In the genomic region with DNA sequence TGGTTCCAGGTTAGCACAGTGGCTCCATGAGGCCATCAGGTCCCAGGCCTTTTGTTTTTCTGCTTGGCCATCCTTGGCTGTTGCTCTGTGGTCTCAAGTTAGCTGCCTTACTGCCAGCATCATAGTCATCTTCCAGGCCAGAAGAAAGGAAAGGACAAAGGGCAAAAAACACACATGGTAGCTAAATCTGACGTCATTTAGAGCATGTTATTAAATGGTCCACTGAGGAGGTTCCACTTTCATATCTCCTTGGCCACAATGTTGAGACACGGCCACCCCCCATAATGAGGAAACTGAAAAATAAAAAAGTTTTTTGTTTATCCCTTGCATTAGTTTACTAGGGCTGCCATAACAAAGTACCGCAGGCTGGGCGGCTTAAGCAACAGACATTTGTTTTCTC, we compare ENCODE assay signal across 27 cellular contexts.
"Had no signal": no experiment of that assay in that cellular context is flagged by ENCODE, and none has a peak within 500 bp of the region (broad histone marks: within the 10 kb centered on the region; RNA-seq: fewer than 3 reads in every experiment).

No MANE protein-coding gene starts in this region.

- H3K9me3 Mint-ChIP-seq: activated CD4-positive, alpha-beta T cell treated with anti-CD3 and anti-CD28 coated beads, Interleukin-2, amount 10 ng/mL, durations not matched to agents 24 days and 14 days; activated naive CD4-positive, alpha-beta T cell treated with anti-CD3 and anti-CD28 coated beads, Interleukin-2, amount 10 ng/mL, durations not matched to agents 7 days and 5 days had no signal

- H3K4me3 ChIP-seq: ascending aorta, breast epithelium, cardiac muscle cell, colonic mucosa, gastrocnemius medialis had no signal

- H3K27ac Mint-ChIP-seq: activated CD4-positive, alpha-beta memory T cell treated with anti-CD3 and anti-CD28 coated beads for 36 hours; activated CD4-positive, alpha-beta T cell treated with anti-CD3 and anti-CD28 coated beads for 36 hours; activated CD4-positive, alpha-beta T cell treated with anti-CD3 and anti-CD28 coated beads, Interleukin-2, amount 10 ng/mL, durations not matched to agents 24 days and 14 days; activated naive CD4-positive, alpha-beta T cell treated with anti-CD3 and anti-CD28 coated beads, Interleukin-2, amount 10 ng/mL, durations not matched to agents 7 days and 5 days; activated naive CD4-positive, alpha-beta T cell treated with anti-CD3 and anti-CD28 coated beads, Interleukin-2, amount 50 U/mL, for 72 hours; activated naive CD8-positive, alpha-beta T cell treated with anti-CD3 and anti-CD28 coated beads, Interleukin-2, amount 10 ng/mL, durations not matched to agents 7 days and 5 days; activated T-cell treated with anti-CD3 and anti-CD28 coated beads, Interleukin-2, amount 50 U/mL, for 24 hours; activated T-cell treated with anti-CD3 and anti-CD28 coated beads, Interleukin-2, amount 50 U/mL, for 72 hours; brain had no signal

- H3K36me3 ChIP-seq: ascending aorta, breast epithelium, cardiac muscle cell, colonic mucosa, gastrocnemius medialis had no signal

- H3K27ac ChIP-seq: ascending aorta, breast epithelium, cardiac muscle cell, colonic mucosa, foreskin keratinocyte, gastrocnemius medialis had no signal

- H3K4me1 ChIP-seq: ascending aorta, breast epithelium, colonic mucosa, foreskin keratinocyte, gastrocnemius medialis had no signal

- H3K27me3 ChIP-seq: ascending aorta, breast epithelium, cardiac muscle cell, colonic mucosa, gastrocnemius medialis had no signal

- H3K36me3 Mint-ChIP-seq: activated CD4-positive, alpha-beta memory T cell treated with anti-CD3 and anti-CD28 coated beads for 36 hours; activated naive CD4-positive, alpha-beta T cell treated with anti-CD3 and anti-CD28 coated beads, Interleukin-2, amount 10 ng/mL, durations not matched to agents 7 days and 5 days; activated naive CD8-positive, alpha-beta T cell treated with anti-CD3 and anti-CD28 coated beads, Interleukin-2, amount 10 ng/mL, durations not matched to agents 7 days and 5 days; brain had no signal

- H3K4me1 Mint-ChIP-seq: activated CD4-positive, alpha-beta T cell treated with anti-CD3 and anti-CD28 coated beads for 36 hours; activated CD4-positive, alpha-beta T cell treated with anti-CD3 and anti-CD28 coated beads, Interleukin-2, amount 10 ng/mL, durations not matched to agents 24 days and 14 days; activated naive CD4-positive, alpha-beta T cell treated with anti-CD3 and anti-CD28 coated beads, Interleukin-2, amount 10 ng/mL, durations not matched to agents 7 days and 5 days; activated naive CD8-positive, alpha-beta T cell treated with anti-CD3 and anti-CD28 coated beads, Interleukin-2, amount 10 ng/mL, durations not matched to agents 7 days and 5 days had no signal

- ATAC-seq: activated CD4-positive, alpha-beta T cell treated with anti-CD3 and anti-CD28 coated beads for 36 hours; activated naive CD4-positive, alpha-beta T cell treated with anti-CD3 and anti-CD28 coated beads, Interleukin-2, amount 50 U/mL, for 72 hours; activated T-cell treated with anti-CD3 and anti-CD28 coated beads, Interleukin-2, amount 50 U/mL, for 72 hours; esophagus mucosa; foreskin keratinocyte; gastrocnemius medialis had no signal

- DNase-seq: activated CD4-positive, alpha-beta memory T cell treated with anti-CD3 and anti-CD28 coated beads for 36 hours; activated CD4-positive, alpha-beta T cell treated with anti-CD3 and anti-CD28 coated beads for 36 hours; activated CD4-positive, alpha-beta T cell treated with anti-CD3 and anti-CD28 coated beads, Interleukin-2, amount 10 ng/mL, durations not matched to agents 24 days and 14 days; activated CD4-positive, CD25-positive, alpha-beta regulatory T cell; activated CD4-positive, CD25-positive, alpha-beta regulatory T cell treated with anti-CD3 and anti-CD28 coated beads, Interleukin-2, amount 50 U/mL, for 72 hours; activated CD8-positive, alpha-beta memory T cell treated with anti-CD3 and anti-CD28 coated beads, Interleukin-2, amount 50 U/mL, for 48 hours; activated gamma-delta T cell; activated naive CD4-positive, alpha-beta T cell; activated naive CD4-positive, alpha-beta T cell treated with anti-CD3 and anti-CD28 coated beads, Interleukin-2, amount 10 ng/mL, durations not matched to agents 7 days and 5 days; activated naive CD8-positive, alpha-beta T cell treated with anti-CD3 and anti-CD28 coated beads, Interleukin-2, amount 10 ng/mL, durations not matched to agents 7 days and 5 days; activated T-cell treated with anti-CD3 and anti-CD28 coated beads for 4 hours; activated T-cell treated with anti-CD3 and anti-CD28 coated beads, Interleukin-2, amount 50 U/mL, for 24 hours; activated T-cell treated with anti-CD3 and anti-CD28 coated beads, Interleukin-2, amount 50 U/mL, for 72 hours; central memory CD4-positive, alpha-beta T cell; cerebellar nuclear complex; colonic mucosa; effector CD8-positive, alpha-beta T cell; foreskin keratinocyte; gastrocnemius medialis; glutamatergic neuron; T-helper 2 cell had no signal

- H3K9me3 ChIP-seq: ascending aorta, breast epithelium, colonic mucosa, gastrocnemius medialis had no signal

- H3K4me3 Mint-ChIP-seq: activated CD4-positive, alpha-beta memory T cell treated with anti-CD3 and anti-CD28 coated beads for 36 hours; activated CD4-positive, alpha-beta T cell treated with anti-CD3 and anti-CD28 coated beads for 36 hours; activated CD4-positive, alpha-beta T cell treated with anti-CD3 and anti-CD28 coated beads, Interleukin-2, amount 10 ng/mL, durations not matched to agents 24 days and 14 days; activated naive CD4-positive, alpha-beta T cell treated with anti-CD3 and anti-CD28 coated beads, Interleukin-2, amount 10 ng/mL, durations not matched to agents 7 days and 5 days; activated naive CD8-positive, alpha-beta T cell treated with anti-CD3 and anti-CD28 coated beads, Interleukin-2, amount 10 ng/mL, durations not matched to agents 7 days and 5 days; activated T-cell treated with anti-CD3 and anti-CD28 coated beads, Interleukin-2, amount 50 U/mL, for 24 hours; activated T-cell treated with anti-CD3 and anti-CD28 coated beads, Interleukin-2, amount 50 U/mL, for 72 hours; brain had no signal
